Comparison of ENCODE assay signal across 8 cellular contexts in genomic region chr16:23640669-23640958, GRCh38. TPM values are rescaled to one million over a fixed set of nuclear protein-coding genes. Genes with fewer than 3 reads are reported as not detected.
A peak's percentile ranks its signal among the peaks of the same experiment; 100 is the strongest.
DNase-seq lines count a peak whose midpoint lies in the region; ATAC-seq and TF ChIP-seq lines count a peak whose summit lies in the region.

No MANE protein-coding gene starts in this region.

- TF ChIP-seq CTCF in 22Rv1 (IDR thresholded peaks at IDR 0.05) (no peak), WI38 (IDR thresholded peaks at IDR 0.05; ENCODE audit: low read depth, low read length) (no peak), fibroblast of the aortic adventitia (IDR thresholded peaks at IDR 0.05; ENCODE audit: insufficient read depth, low read length) (no peak), retinal pigment epithelial cell (conservative IDR thresholded peaks at IDR 0.05; ENCODE audit: low read depth, low read length) (no peak)

- ATAC-seq in GM19023 (IDR thresholded peaks at IDR 0.05; ENCODE audit: unreplicated experiment) (peak; percentile 4), HG03460 (IDR thresholded peaks at IDR 0.05; ENCODE audit: unreplicated experiment) (no peak)

- DNase-seq in fibroblast of the aortic adventitia (ENCODE audit: low read depth) (peak; percentile 3), retinal pigment epithelial cell (ENCODE audit: low read depth) (no peak), MV-4-11 (lab: John Stamatoyannopoulos, UW) (no peak)
- no peak for DNase-seq in central memory CD4-positive, alpha-beta T cell

- H3K27ac ChIP-seq in 22Rv1, result peak overlapping the region; percentile 73

- H3K4me3 ChIP-seq in WI38 (ENCODE audit: low read depth, low read length) (peak overlapping the region; percentile 99), fibroblast of the aortic adventitia (ENCODE audit: low read depth, low read length) (peak overlapping the region; percentile 100), retinal pigment epithelial cell (ENCODE audit: low read length) (peak overlapping the region; percentile 100)

RNA-seq across cellular contexts. Expression of gene PALB2, which starts 0.5 kb away (rescaled TPM):
- 19.2 and 19.4 TPM in 2 replicates for total RNA-seq in fibroblast of the aortic adventitia (ENCODE audit: low replicate concordance)

RNA-seq across cellular contexts. Expression of gene DCTN5, which starts 0.7 kb away (rescaled TPM):
- 22.5 and 54.8 TPM in 2 replicates for total RNA-seq in fibroblast of the aortic adventitia (ENCODE audit: low replicate concordance)

RNA-seq across cellular contexts. Expression of gene PLK1, which starts 38.1 kb away (rescaled TPM):
- total RNA-seq in fibroblast of the aortic adventitia (ENCODE audit: low replicate concordance), result 6.2 and 16.8 TPM in 2 replicates

RNA-seq across cellular contexts. Expression of gene NDUFAB1, which starts 44.5 kb away (rescaled TPM):
- total RNA-seq in fibroblast of the aortic adventitia (ENCODE audit: low replicate concordance), result 71.5 and 125 TPM in 2 replicates
